1 cellular context compared by ENCODE assay signal in the genomic region with DNA sequence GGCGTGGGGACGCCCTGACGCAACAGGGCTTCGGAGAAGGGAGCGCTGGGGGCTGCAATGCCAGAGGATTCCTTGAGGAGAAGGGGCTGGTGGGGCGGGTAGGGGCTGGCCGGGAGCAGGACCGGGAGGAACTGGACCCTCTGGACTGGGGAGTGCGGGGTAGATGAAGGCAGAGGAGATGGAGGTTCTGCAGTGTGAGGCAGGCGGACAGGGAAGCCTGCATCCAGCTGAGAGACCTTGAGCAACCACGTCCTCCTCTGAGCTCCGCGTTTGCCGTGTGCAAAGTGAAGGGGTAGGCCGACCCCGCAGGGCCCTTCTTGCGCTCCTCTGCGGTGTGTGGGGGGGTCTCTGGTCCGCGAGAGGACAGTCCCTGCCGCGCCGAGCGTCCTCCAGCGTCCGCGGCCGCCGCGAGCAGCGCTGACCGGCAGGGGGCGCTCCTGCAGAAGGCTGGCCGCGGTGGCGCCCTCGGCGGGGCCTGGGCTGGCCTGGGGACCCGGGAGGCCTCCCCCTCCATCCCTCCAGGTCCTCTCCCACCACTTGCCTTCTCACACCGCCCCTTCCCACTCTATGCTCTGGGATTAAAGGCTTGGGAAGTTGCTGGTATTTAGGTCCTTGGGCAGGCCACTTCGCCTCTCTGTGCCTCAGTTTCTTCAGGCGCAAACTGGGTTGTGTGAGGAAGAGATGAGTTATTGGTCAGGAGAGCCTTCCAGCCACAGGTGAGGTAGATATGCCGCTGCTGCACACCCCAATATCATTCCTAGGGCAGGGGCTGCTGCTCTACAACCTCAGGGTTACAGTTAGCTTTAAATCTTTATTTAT.
TF ChIP-seq lines count a peak whose summit lies in the region.

No MANE protein-coding gene starts in this region.

TF ChIP-seq in GM12878, 131 proteins besides CTCF, POLR2A, EP300 and RAD21:
- TF ChIP-seq SMC3 (IDR thresholded peaks at IDR 0.05; ENCODE audit: borderline replicate concordance, low read length) (peak; percentile 10; the same call in 1 of the 2 replicates), WRNIP1 (IDR thresholded peaks at IDR 0.05; ENCODE audit: borderline replicate concordance, low read depth, low read length) (no peak)
